In genomic region chr4:176755624-176756023, GRCh38 we compare ENCODE assay signal across 20 cellular contexts. TPM values are rescaled to one million over a fixed set of nuclear protein-coding genes. Genes with fewer than 3 reads are reported as not detected.
DNase-seq lines count a peak whose midpoint lies in the region; ATAC-seq, FAIRE-seq and TF ChIP-seq lines count a peak whose summit lies in the region.
"Had no signal": no experiment of that assay in that cellular context is flagged by ENCODE, and none has a peak within 500 bp of the region (broad histone marks: within the 10 kb centered on the region; RNA-seq: fewer than 3 reads in every experiment).

No MANE protein-coding gene starts in this region.

- H3K27ac Mint-ChIP-seq in activated naive CD4-positive, alpha-beta T cell treated with anti-CD3 and anti-CD28 coated beads for 36 hours, result no peak overlapping the region
- H3K27ac Mint-ChIP-seq: CD4-positive, CD25-positive, alpha-beta regulatory T cell had no signal

- no peaks in the 10 kb centered on the region for H3K36me3 Mint-ChIP-seq in activated naive CD4-positive, alpha-beta T cell treated with anti-CD3 and anti-CD28 coated beads for 36 hours (ENCODE audit: low read depth)
- H3K36me3 Mint-ChIP-seq: CD4-positive, CD25-positive, alpha-beta regulatory T cell had no signal

- intact Hi-C loops in activated naive CD4-positive, alpha-beta T cell treated with anti-CD3 and anti-CD28 coated beads for 36 hours (cut with micrococcal nuclease), result no loop called here

- no peak for TF ChIP-seq CTCF in bronchial epithelial cell (IDR thresholded peaks at IDR 0.05; ENCODE audit: insufficient read depth, low read length, severe bottlenecking)
- TF ChIP-seq CTCF in foreskin keratinocyte (conservative IDR thresholded peaks at IDR 0.05), result no peak

- no peak overlapping the region for H3K27ac ChIP-seq in foreskin keratinocyte
- H3K27ac ChIP-seq: BLaER1 had no signal

- FAIRE-seq in bronchial epithelial cell (lab: Jason Lieb, UNC), result no peak
- FAIRE-seq: G401.6, H1, HTR-8/SVneo had no signal

- CTCF ChIA-PET in activated naive CD4-positive, alpha-beta T cell treated with anti-CD3 and anti-CD28 coated beads for 36 hours (lab: Charles Lee), result no interaction called here

- H3K9me3 Mint-ChIP-seq in activated naive CD4-positive, alpha-beta T cell treated with anti-CD3 and anti-CD28 coated beads for 36 hours, result no peaks in the 10 kb centered on the region

- H3K4me3 Mint-ChIP-seq in activated naive CD4-positive, alpha-beta T cell treated with anti-CD3 and anti-CD28 coated beads for 36 hours, result no peak overlapping the region
- H3K4me3 Mint-ChIP-seq: CD4-positive, CD25-positive, alpha-beta regulatory T cell had no signal

- peaks cover 3% of the 10 kb centered on the region for H3K27me3 Mint-ChIP-seq in activated naive CD4-positive, alpha-beta T cell treated with anti-CD3 and anti-CD28 coated beads for 36 hours (ENCODE audit: low read depth)
- H3K27me3 Mint-ChIP-seq: CD4-positive, CD25-positive, alpha-beta regulatory T cell had no signal

- H3K36me3 ChIP-seq in bronchial epithelial cell (ENCODE audit: control insufficient read depth, insufficient read depth, low read length), result no peaks in the 10 kb centered on the region
- H3K36me3 ChIP-seq: BLaER1, MG63 had no signal

- peak; percentile 71 for DNase-seq in ELR (ENCODE audit: low read depth)
- peak; percentile 45 for DNase-seq in LHCN-M2 (ENCODE audit: low read depth)
- peak; percentile 69 for DNase-seq in bronchial epithelial cell (ENCODE audit: low read depth)
- DNase-seq in foreskin keratinocyte, result no peak
- no peak for DNase-seq in activated naive CD4-positive, alpha-beta T cell treated with anti-CD3 and anti-CD28 coated beads for 36 hours
- DNase-seq in activated gamma-delta T cell (lab: John Stamatoyannopoulos, UW), result no peak
- DNase-seq in DMS 273 (lab: John Stamatoyannopoulos, UW; ENCODE audit: unreplicated experiment), result no peak
- DNase-seq: CD4-positive, CD25-positive, alpha-beta regulatory T cell; KBM-7; MG63; NCI-H1105 treated with DMSO at 0.1 percent for 48 hours; NCI-H2029; NCI-H446; NCI-H524 treated with DMSO at 0.1 percent for 48 hours; NCI-H774 had no signal

- no peak overlapping the region for H3K4me3 ChIP-seq in bronchial epithelial cell (ENCODE audit: low read depth, low read length)
- H3K4me3 ChIP-seq: BLaER1, MG63 had no signal

- peak; percentile 81 for ATAC-seq in foreskin keratinocyte
- no peak for ATAC-seq in GM19452 (IDR thresholded peaks at IDR 0.05; ENCODE audit: unreplicated experiment)

- no peaks in the 10 kb centered on the region for H3K4me1 Mint-ChIP-seq in activated naive CD4-positive, alpha-beta T cell treated with anti-CD3 and anti-CD28 coated beads for 36 hours (ENCODE audit: low read depth)
- H3K4me1 Mint-ChIP-seq: CD4-positive, CD25-positive, alpha-beta regulatory T cell had no signal

- H3K4me1 ChIP-seq in foreskin keratinocyte, result peaks cover 33% of the 10 kb centered on the region
- H3K4me1 ChIP-seq: BLaER1 had no signal

- H3K27me3 ChIP-seq in bronchial epithelial cell (ENCODE audit: control insufficient read depth, insufficient read depth, low read length) (no peaks in the 10 kb centered on the region), foreskin keratinocyte (no peaks in the 10 kb centered on the region)
- H3K27me3 ChIP-seq: BLaER1, MG63 had no signal

RNA-seq across cellular contexts. Expression of gene VEGFC, which starts 37.1 kb away (rescaled TPM):
- total RNA-seq in LHCN-M2 (2014; rRNA removed) (29.9 and 39.5 TPM in 2 replicates), bronchial epithelial cell (7.2 and 8.7 TPM in 2 replicates), foreskin keratinocyte (78.0 and 80.3 TPM in 2 replicates)
- 55.8 TPM for polyA plus RNA-seq in LHCN-M2 (2012)
- polyA plus RNA-seq in foreskin keratinocyte, result 74.6 and 91.5 TPM in 2 replicates
- not detected for total RNA-seq in activated naive CD4-positive, alpha-beta T cell treated with anti-CD3 and anti-CD28 coated beads for 36 hours
- total RNA-seq: CD4-positive, CD25-positive, alpha-beta regulatory T cell had no signal
- polyA plus RNA-seq: CD4-positive, CD25-positive, alpha-beta regulatory T cell had no signal

Comparison
In these comparisons a context has a peak if more than half of its experiments do, and no peak if none do; other contexts are left out.
1. DNase-seq: peak in ELR (single experiment), LHCN-M2 (single experiment) and bronchial epithelial cell (single experiment); none in foreskin keratinocyte (0 of 2), activated naive CD4-positive, alpha-beta T cell treated with anti-CD3 and anti-CD28 coated beads for 36 hours (single experiment), activated gamma-delta T cell (single experiment) and DMS 273 (single experiment).